In genomic region chr2:237243487-237243886, GRCh38 we compare ENCODE assay signal across 6 cellular contexts.
"Had no signal": no experiment of that assay in that cellular context is flagged by ENCODE, and none has a peak within 500 bp of the region (broad histone marks: within the 10 kb centered on the region; RNA-seq: fewer than 3 reads in every experiment).

No MANE protein-coding gene starts in this region.

- FAIRE-seq: H1, H54 had no signal

- H3K4me3 ChIP-seq: GM23338 had no signal

- ATAC-seq: GM23338 had no signal

- H3K27ac ChIP-seq: HL-60 had no signal

- H2AFZ ChIP-seq: GM23338 had no signal

- DNase-seq: H9, HCEC 1CT had no signal

- H3K4me2 ChIP-seq: GM23338 had no signal
